ENCODE assay signal across 8 cellular contexts in the genomic region with DNA sequence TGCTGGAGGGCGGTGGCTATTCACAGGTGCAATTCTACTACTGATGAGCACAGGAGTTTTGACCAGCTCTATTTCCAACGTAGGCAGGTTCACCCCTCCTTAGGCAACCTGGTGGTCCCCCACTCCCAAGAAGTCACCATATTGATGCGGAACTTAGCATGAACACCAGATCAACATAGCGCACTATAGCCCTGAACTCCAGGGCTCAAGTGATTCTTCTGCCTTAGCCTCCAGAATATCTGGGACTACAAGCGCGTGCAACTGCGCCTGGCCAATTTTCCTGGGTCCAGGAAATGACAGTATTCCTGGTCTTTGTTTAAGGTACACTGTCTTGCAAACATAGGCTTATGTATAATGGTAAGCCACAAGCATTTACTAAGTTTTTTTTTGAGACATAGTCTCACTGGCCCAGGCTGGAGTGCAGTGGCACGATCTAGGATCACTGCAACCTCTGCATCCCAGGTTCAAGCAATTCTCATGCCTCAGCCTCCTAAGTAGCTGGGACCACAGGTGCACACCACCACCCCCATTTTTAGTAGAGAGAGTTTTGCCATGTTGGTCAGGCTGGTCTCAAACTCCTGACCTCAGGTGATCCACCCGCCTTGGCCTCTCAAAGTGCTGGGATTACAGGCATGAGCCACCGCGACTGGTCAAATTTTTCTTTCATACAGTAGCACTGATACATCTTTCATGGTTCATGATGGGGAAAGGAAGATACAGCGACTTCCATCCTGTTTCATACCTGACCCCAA. TPM values are rescaled to one million over a fixed set of nuclear protein-coding genes. Genes with fewer than 3 reads are reported as not detected.
DNase-seq lines count a peak whose midpoint lies in the region; ATAC-seq lines count a peak whose summit lies in the region.

No MANE protein-coding gene starts in this region.

- H3K27me3 ChIP-seq in HUES48 (ENCODE audit: control insufficient read depth, insufficient read depth, low read length): no peaks in the 10 kb centered on the region
- H3K27me3 ChIP-seq in iPS-18a (ENCODE audit: control insufficient read depth, insufficient read depth, low read length): no peaks in the 10 kb centered on the region

- no peaks in the 10 kb centered on the region for H3K27me3 Mint-ChIP-seq in activated T-helper 2 cell treated with anti-CD3 and anti-CD28 coated beads, Interferon-gamma antibody, Interleukin-2, Interleukin-4, amounts not matched to agents 10 μg/mL and 5 μg/mL and 100 μg/mL, durations not matched to agents 14 hours and 24 hours and 36 hours (ENCODE audit: low read depth)

- peaks cover 60% of the 10 kb centered on the region for H3K4me1 ChIP-seq in HUES48 (ENCODE audit: control insufficient read depth, insufficient read depth, low read length)
- H3K4me1 ChIP-seq in iPS-18a (ENCODE audit: control insufficient read depth, low read depth, low read length): peaks cover 63% of the 10 kb centered on the region

- intact Hi-C loops in activated T-helper 2 cell treated with anti-CD3 and anti-CD28 coated beads, Interferon-gamma antibody, Interleukin-2, Interleukin-4, amounts not matched to agents 10 μg/mL and 5 μg/mL and 100 μg/mL, durations not matched to agents 14 hours and 24 hours and 36 hours (cut with micrococcal nuclease): loop anchor here (1.0 to 10.0 kb wide), 5 partner anchors 12 to 682 kb away; a partner anchor contains a TSS

- H3K4me3 Mint-ChIP-seq in activated T-helper 2 cell treated with anti-CD3 and anti-CD28 coated beads, Interferon-gamma antibody, Interleukin-2, Interleukin-4, amounts not matched to agents 10 μg/mL and 5 μg/mL and 100 μg/mL, durations not matched to agents 14 hours and 24 hours and 36 hours (ENCODE audit: low read depth): peak overlapping the region; percentile 74
- peak overlapping the region; percentile 88 for H3K4me3 Mint-ChIP-seq in stimulated activated effector memory CD8-positive, alpha-beta T cell treated with anti-CD3 and anti-CD28 coated beads, Interleukin-12 subunit alpha, Interleukin-12 subunit beta, amount 100 ng/mL, for 72 hours

- ATAC-seq in stimulated activated effector memory CD8-positive, alpha-beta T cell treated with anti-CD3 and anti-CD28 coated beads, Interleukin-12 subunit alpha, Interleukin-12 subunit beta, amount 100 ng/mL, for 72 hours: no peak

- H3K27ac Mint-ChIP-seq in activated T-helper 2 cell treated with anti-CD3 and anti-CD28 coated beads, Interferon-gamma antibody, Interleukin-2, Interleukin-4, amounts not matched to agents 10 μg/mL and 5 μg/mL and 100 μg/mL, durations not matched to agents 14 hours and 24 hours and 36 hours: peak overlapping the region; percentile 95
- H3K27ac Mint-ChIP-seq in stimulated activated effector memory CD8-positive, alpha-beta T cell treated with anti-CD3 and anti-CD28 coated beads, Interleukin-12 subunit alpha, Interleukin-12 subunit beta, amount 100 ng/mL, for 72 hours: peak overlapping the region; percentile 98

- H3K9ac ChIP-seq in HUES48 (ENCODE audit: low read depth, low read length): peak overlapping the region; percentile 76; the same call in 1 of the 2 replicates
- H3K9ac ChIP-seq in iPS-18a (ENCODE audit: low read length): peak overlapping the region; percentile 92

- peak overlapping the region; percentile 51; the same call in 1 of the 2 replicates for H3K4me3 ChIP-seq in HUES48 (ENCODE audit: low read depth, low read length)
- peak overlapping the region; percentile 77 for H3K4me3 ChIP-seq in iPS-18a (ENCODE audit: low read length)

- peaks cover 77% of the 10 kb centered on the region for H3K4me1 Mint-ChIP-seq in activated T-helper 2 cell treated with anti-CD3 and anti-CD28 coated beads, Interferon-gamma antibody, Interleukin-2, Interleukin-4, amounts not matched to agents 10 μg/mL and 5 μg/mL and 100 μg/mL, durations not matched to agents 14 hours and 24 hours and 36 hours (ENCODE audit: low read depth)
- H3K4me1 Mint-ChIP-seq in stimulated activated effector memory CD8-positive, alpha-beta T cell treated with anti-CD3 and anti-CD28 coated beads, Interleukin-12 subunit alpha, Interleukin-12 subunit beta, amount 100 ng/mL, for 72 hours: peaks cover 87% of the 10 kb centered on the region

- H3K27ac ChIP-seq in HUES48 (ENCODE audit: low read depth, low read length): peak overlapping the region; percentile 98
- peak overlapping the region; percentile 98 for H3K27ac ChIP-seq in iPS-18a (ENCODE audit: low read length)

- no peaks in the 10 kb centered on the region for H3K9me3 ChIP-seq in HUES48 (ENCODE audit: control insufficient read depth, insufficient read depth, low read length)
- no peaks in the 10 kb centered on the region for H3K9me3 ChIP-seq in iPS-18a (ENCODE audit: control insufficient read depth, low read depth, low read length)

- H3K36me3 ChIP-seq in HUES48 (ENCODE audit: control insufficient read depth, insufficient read depth, low read length) (peaks cover 13% of the 10 kb centered on the region; the same call in 1 of the 2 replicates), iPS-18a (ENCODE audit: control insufficient read depth, low read depth, low read length) (peaks cover 8% of the 10 kb centered on the region)

- DNase-seq in activated T-helper 2 cell treated with anti-CD3 and anti-CD28 coated beads, Interferon-gamma antibody, Interleukin-2, Interleukin-4, amounts not matched to agents 10 μg/mL and 5 μg/mL and 100 μg/mL, durations not matched to agents 14 hours and 24 hours and 36 hours (ENCODE audit: low spot score): no peak
- peak in 1 of 2 donors; percentile 51 for DNase-seq in stimulated activated effector memory CD8-positive, alpha-beta T cell treated with anti-CD3 and anti-CD28 coated beads, Interleukin-12 subunit alpha, Interleukin-12 subunit beta, amount 100 ng/mL, for 72 hours (ENCODE audit: low spot score in 2 of 2)
- DNase-seq in SHP77 treated with DMSO at 0.1 percent for 48 hours (lab: John Stamatoyannopoulos, UW) (no peak), DMS 273 treated with DMSO at 0.1 percent for 48 hours (lab: John Stamatoyannopoulos, UW) (no peak)
- DNase-seq in stimulated activated naive CD4-positive, alpha-beta T cell treated with Interleukin-2 at 50 U/mL for 16 hours (lab: John Stamatoyannopoulos, UW): no peak
- DNase-seq in activated CD4-positive, alpha-beta T cell treated with anti-CD3 and anti-CD28 coated beads for 1 hour: no peak

- H3K9me3 Mint-ChIP-seq in activated T-helper 2 cell treated with anti-CD3 and anti-CD28 coated beads, Interferon-gamma antibody, Interleukin-2, Interleukin-4, amounts not matched to agents 10 μg/mL and 5 μg/mL and 100 μg/mL, durations not matched to agents 14 hours and 24 hours and 36 hours: no peaks in the 10 kb centered on the region
- H3K9me3 Mint-ChIP-seq in stimulated activated effector memory CD8-positive, alpha-beta T cell treated with anti-CD3 and anti-CD28 coated beads, Interleukin-12 subunit alpha, Interleukin-12 subunit beta, amount 100 ng/mL, for 72 hours: no peaks in the 10 kb centered on the region

- peaks cover 35% of the 10 kb centered on the region for H3K36me3 Mint-ChIP-seq in activated T-helper 2 cell treated with anti-CD3 and anti-CD28 coated beads, Interferon-gamma antibody, Interleukin-2, Interleukin-4, amounts not matched to agents 10 μg/mL and 5 μg/mL and 100 μg/mL, durations not matched to agents 14 hours and 24 hours and 36 hours (ENCODE audit: low read depth)
- peaks cover 85% of the 10 kb centered on the region for H3K36me3 Mint-ChIP-seq in stimulated activated effector memory CD8-positive, alpha-beta T cell treated with anti-CD3 and anti-CD28 coated beads, Interleukin-12 subunit alpha, Interleukin-12 subunit beta, amount 100 ng/mL, for 72 hours

RNA-seq across cellular contexts. Expression of a gene that starts 12.6 kb away (rescaled TPM):
- 217 and 221 TPM in 2 replicates for total RNA-seq in activated T-helper 2 cell treated with anti-CD3 and anti-CD28 coated beads, Interferon-gamma antibody, Interleukin-2, Interleukin-4, amounts not matched to agents 10 μg/mL and 5 μg/mL and 100 μg/mL, durations not matched to agents 14 hours and 24 hours and 36 hours

RNA-seq across cellular contexts. Expression of a gene that starts 17.6 kb away (rescaled TPM):
- total RNA-seq in activated T-helper 2 cell treated with anti-CD3 and anti-CD28 coated beads, Interferon-gamma antibody, Interleukin-2, Interleukin-4, amounts not matched to agents 10 μg/mL and 5 μg/mL and 100 μg/mL, durations not matched to agents 14 hours and 24 hours and 36 hours: 2.7 and 2.9 TPM in 2 replicates

RNA-seq across cellular contexts. Expression of a gene that starts 51.2 kb away (rescaled TPM):
- total RNA-seq in activated T-helper 2 cell treated with anti-CD3 and anti-CD28 coated beads, Interferon-gamma antibody, Interleukin-2, Interleukin-4, amounts not matched to agents 10 μg/mL and 5 μg/mL and 100 μg/mL, durations not matched to agents 14 hours and 24 hours and 36 hours: 0.37 and 1.9 TPM in 2 replicates

RNA-seq across cellular contexts. Expression of a gene that starts 58.9 kb away (rescaled TPM):
- 1.6 and 1.8 TPM in 2 replicates for total RNA-seq in activated T-helper 2 cell treated with anti-CD3 and anti-CD28 coated beads, Interferon-gamma antibody, Interleukin-2, Interleukin-4, amounts not matched to agents 10 μg/mL and 5 μg/mL and 100 μg/mL, durations not matched to agents 14 hours and 24 hours and 36 hours
